In the genomic region with DNA sequence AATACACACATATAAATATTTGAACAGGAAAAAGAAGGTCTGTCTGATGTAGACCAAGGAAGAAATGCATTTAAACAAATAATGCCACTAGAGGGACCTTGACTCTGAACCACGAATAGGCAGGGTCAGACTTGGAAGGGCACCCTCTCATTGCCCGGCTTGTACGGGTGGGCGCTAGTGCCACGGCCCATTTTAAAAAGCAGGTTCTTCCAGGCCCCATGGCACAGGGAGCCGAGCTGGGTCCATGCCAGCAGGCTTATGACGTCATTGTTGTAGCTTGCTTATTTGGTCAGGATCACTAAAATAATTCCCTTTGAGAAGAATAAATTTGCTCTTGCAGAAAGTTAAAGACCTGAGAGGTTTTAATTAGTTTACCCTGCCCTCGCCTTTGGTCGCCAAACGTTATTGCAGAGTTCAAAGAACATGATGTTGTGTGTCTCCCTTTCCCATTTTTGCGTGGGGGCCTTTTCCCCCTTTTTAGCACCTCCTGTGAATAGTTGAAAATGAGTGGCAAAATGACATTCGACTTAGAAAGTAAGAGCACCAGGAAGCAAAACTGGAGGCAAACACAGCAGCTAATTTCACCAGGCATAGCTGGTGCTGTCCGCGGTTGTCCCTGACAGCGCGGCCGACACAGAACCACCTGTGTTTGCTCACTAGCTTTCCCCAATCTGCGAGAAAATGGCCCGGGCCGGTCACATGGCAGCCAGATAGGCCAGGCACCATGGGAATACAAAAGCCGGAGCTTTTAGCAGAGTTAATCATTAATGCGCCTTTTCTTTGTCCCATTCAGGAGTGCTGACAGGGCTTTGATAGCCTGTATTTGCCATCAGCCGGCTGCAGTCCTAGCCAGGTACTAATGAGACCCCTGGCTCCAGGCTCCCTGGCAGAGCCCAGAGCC, we compare ENCODE assay signal across 11 cellular contexts.
DNase-seq lines count a peak whose midpoint lies in the region; ATAC-seq and TF ChIP-seq lines count a peak whose summit lies in the region.
"Had no signal": no experiment of that assay in that cellular context is flagged by ENCODE, and none has a peak within 500 bp of the region (broad histone marks: within the 10 kb centered on the region; RNA-seq: fewer than 3 reads in every experiment).

No MANE protein-coding gene starts in this region.

- H3K36me3 ChIP-seq in liver (ENCODE audit: control insufficient read depth in 4 of 4, insufficient read depth in 3 of 4, low read depth in 1 of 4, low read length in 3 of 4) = no peaks in the 10 kb centered on the region

- ATAC-seq in HG03196 (IDR thresholded peaks at IDR 0.05; ENCODE audit: unreplicated experiment) = no peak
- ATAC-seq in activated CD8-positive, alpha-beta memory T cell treated with anti-CD3 and anti-CD28 coated beads, Interleukin-2, amount 10 ng/mL, durations not matched to agents 7 days and 5 days = no peak
- ATAC-seq: natural killer cell treated with Interleukin-12 subunit alpha and Interleukin-12 subunit beta and Interleukin-15 and Interleukin-18, amount 100 ng/mL, for 72 hours had no signal

- H3K27ac ChIP-seq in liver (ENCODE audit: low read depth in 1 of 2, low read length in 2 of 2) = peak overlapping the region; percentile 90 to 97

- H3K27me3 Mint-ChIP-seq in activated CD8-positive, alpha-beta memory T cell treated with anti-CD3 and anti-CD28 coated beads, Interleukin-2, amount 10 ng/mL, durations not matched to agents 7 days and 5 days = no peaks in the 10 kb centered on the region
- H3K27me3 Mint-ChIP-seq: activated naive CD8-positive, alpha-beta T cell; CD4-positive, CD25-positive, alpha-beta regulatory T cell; natural killer cell treated with Interleukin-12 subunit alpha and Interleukin-12 subunit beta and Interleukin-15 and Interleukin-18, amount 100 ng/mL, for 72 hours had no signal

- CTCF ChIA-PET in activated CD8-positive, alpha-beta memory T cell treated with anti-CD3 and anti-CD28 coated beads, Interleukin-2, amount 10 ng/mL, durations not matched to agents 7 days and 5 days (lab: Charles Lee) = no interaction called here

- H3K27ac Mint-ChIP-seq in activated CD8-positive, alpha-beta memory T cell treated with anti-CD3 and anti-CD28 coated beads, Interleukin-2, amount 10 ng/mL, durations not matched to agents 7 days and 5 days = no peak overlapping the region
- H3K27ac Mint-ChIP-seq: activated naive CD8-positive, alpha-beta T cell; CD4-positive, CD25-positive, alpha-beta regulatory T cell; natural killer cell treated with Interleukin-12 subunit alpha and Interleukin-12 subunit beta and Interleukin-15 and Interleukin-18, amount 100 ng/mL, for 72 hours had no signal

- WGBS in liver = 25% methylated on average over 23 of the region's 23 CpGs

- H3K9ac ChIP-seq in liver (ENCODE audit: low read depth in 1 of 2, low read length in 2 of 2) = peak overlapping the region in 1 of 2 donors; percentile 76

- peaks cover 2% of the 10 kb centered on the region for H3K9me3 Mint-ChIP-seq in activated CD8-positive, alpha-beta memory T cell treated with anti-CD3 and anti-CD28 coated beads, Interleukin-2, amount 10 ng/mL, durations not matched to agents 7 days and 5 days (ENCODE audit: low read depth)

- DNase-seq in DMS153 (lab: John Stamatoyannopoulos, UW) (peak; percentile 96), NCI-H1436 (lab: John Stamatoyannopoulos, UW) (peak; percentile 63), SW480 (ENCODE audit: low spot score) (peak; percentile 96), pons (ENCODE audit: low spot score) (no peak)
- DNase-seq in activated CD8-positive, alpha-beta memory T cell treated with anti-CD3 and anti-CD28 coated beads, Interleukin-2, amount 10 ng/mL, durations not matched to agents 7 days and 5 days = no peak
- DNase-seq in activated CD4-positive, alpha-beta T cell treated with anti-CD3 and anti-CD28 coated beads for 1 hour = no peak
- DNase-seq: CD4-positive, CD25-positive, alpha-beta regulatory T cell had no signal

- peak; percentile 23 for TF ChIP-seq CTCF in liver (IDR thresholded peaks at IDR 0.05; ENCODE audit: low read depth, low read length, missing input control)

- H3K27me3 ChIP-seq in liver (ENCODE audit: control insufficient read depth in 4 of 4, insufficient read depth in 4 of 4, low read length in 3 of 4) = no peaks in the 10 kb centered on the region

- H3K36me3 Mint-ChIP-seq in activated CD8-positive, alpha-beta memory T cell treated with anti-CD3 and anti-CD28 coated beads, Interleukin-2, amount 10 ng/mL, durations not matched to agents 7 days and 5 days = no peaks in the 10 kb centered on the region
- H3K36me3 Mint-ChIP-seq: activated naive CD8-positive, alpha-beta T cell; CD4-positive, CD25-positive, alpha-beta regulatory T cell; natural killer cell treated with Interleukin-12 subunit alpha and Interleukin-12 subunit beta and Interleukin-15 and Interleukin-18, amount 100 ng/mL, for 72 hours had no signal

- peak; percentile 55 to 60 for TF ChIP-seq RAD21 in liver (IDR thresholded peaks at IDR 0.05)

- peak overlapping the region in 2 of 3 donors; percentile 21 for H3K4me3 ChIP-seq in liver (ENCODE audit: low read depth in 1 of 3, low read length in 3 of 3)

- no peak overlapping the region for H3K4me3 Mint-ChIP-seq in activated CD8-positive, alpha-beta memory T cell treated with anti-CD3 and anti-CD28 coated beads, Interleukin-2, amount 10 ng/mL, durations not matched to agents 7 days and 5 days
- H3K4me3 Mint-ChIP-seq: activated naive CD8-positive, alpha-beta T cell; CD4-positive, CD25-positive, alpha-beta regulatory T cell; natural killer cell treated with Interleukin-12 subunit alpha and Interleukin-12 subunit beta and Interleukin-15 and Interleukin-18, amount 100 ng/mL, for 72 hours had no signal

- H3K4me1 ChIP-seq in liver (ENCODE audit: control insufficient read depth in 4 of 4, insufficient read depth in 4 of 4, low read length in 3 of 4) = peaks cover 5 to 40% (median 27%) of the 10 kb centered on the region in 4 donors

- H3K4me1 Mint-ChIP-seq in activated CD8-positive, alpha-beta memory T cell treated with anti-CD3 and anti-CD28 coated beads, Interleukin-2, amount 10 ng/mL, durations not matched to agents 7 days and 5 days = no peaks in the 10 kb centered on the region
- H3K4me1 Mint-ChIP-seq: CD4-positive, CD25-positive, alpha-beta regulatory T cell had no signal

- H3K9me3 ChIP-seq in liver (ENCODE audit: control insufficient read depth in 4 of 4, low read length in 3 of 4) = no peaks in the 10 kb centered on the region

TF ChIP-seq in liver, 16 proteins besides CTCF, POLR2A, EP300 and RAD21 (continues in another document):
- TF ChIP-seq GABPA (IDR thresholded peaks at IDR 0.05 in 1 of 2, conservative IDR thresholded peaks at IDR 0.05 in 1 of 2) = no peak
- peak; percentile 96 for TF ChIP-seq YY1 (IDR thresholded peaks at IDR 0.05)
- no peak for TF ChIP-seq HNF4G (IDR thresholded peaks at IDR 0.05)
- TF ChIP-seq NR2F2 (IDR thresholded peaks at IDR 0.05) = no peak
- TF ChIP-seq, protein P1, sequence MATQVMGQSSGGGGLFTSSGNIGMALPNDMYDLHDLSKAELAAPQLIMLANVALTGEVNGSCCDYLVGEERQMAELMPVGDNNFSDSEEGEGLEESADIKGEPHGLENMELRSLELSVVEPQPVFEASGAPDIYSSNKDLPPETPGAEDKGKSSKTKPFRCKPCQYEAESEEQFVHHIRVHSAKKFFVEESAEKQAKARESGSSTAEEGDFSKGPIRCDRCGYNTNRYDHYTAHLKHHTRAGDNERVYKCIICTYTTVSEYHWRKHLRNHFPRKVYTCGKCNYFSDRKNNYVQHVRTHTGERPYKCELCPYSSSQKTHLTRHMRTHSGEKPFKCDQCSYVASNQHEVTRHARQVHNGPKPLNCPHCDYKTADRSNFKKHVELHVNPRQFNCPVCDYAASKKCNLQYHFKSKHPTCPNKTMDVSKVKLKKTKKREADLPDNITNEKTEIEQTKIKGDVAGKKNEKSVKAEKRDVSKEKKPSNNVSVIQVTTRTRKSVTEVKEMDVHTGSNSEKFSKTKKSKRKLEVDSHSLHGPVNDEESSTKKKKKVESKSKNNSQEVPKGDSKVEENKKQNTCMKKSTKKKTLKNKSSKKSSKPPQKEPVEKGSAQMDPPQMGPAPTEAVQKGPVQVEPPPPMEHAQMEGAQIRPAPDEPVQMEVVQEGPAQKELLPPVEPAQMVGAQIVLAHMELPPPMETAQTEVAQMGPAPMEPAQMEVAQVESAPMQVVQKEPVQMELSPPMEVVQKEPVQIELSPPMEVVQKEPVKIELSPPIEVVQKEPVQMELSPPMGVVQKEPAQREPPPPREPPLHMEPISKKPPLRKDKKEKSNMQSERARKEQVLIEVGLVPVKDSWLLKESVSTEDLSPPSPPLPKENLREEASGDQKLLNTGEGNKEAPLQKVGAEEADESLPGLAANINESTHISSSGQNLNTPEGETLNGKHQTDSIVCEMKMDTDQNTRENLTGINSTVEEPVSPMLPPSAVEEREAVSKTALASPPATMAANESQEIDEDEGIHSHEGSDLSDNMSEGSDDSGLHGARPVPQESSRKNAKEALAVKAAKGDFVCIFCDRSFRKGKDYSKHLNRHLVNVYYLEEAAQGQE (IDR thresholded peaks at IDR 0.05) = peak; percentile 90
- TF ChIP-seq, protein P2, sequence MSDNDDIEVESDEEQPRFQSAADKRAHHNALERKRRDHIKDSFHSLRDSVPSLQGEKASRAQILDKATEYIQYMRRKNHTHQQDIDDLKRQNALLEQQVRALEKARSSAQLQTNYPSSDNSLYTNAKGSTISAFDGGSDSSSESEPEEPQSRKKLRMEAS (IDR thresholded peaks at IDR 0.05) = peak; percentile 74
- TF ChIP-seq, protein P3, sequence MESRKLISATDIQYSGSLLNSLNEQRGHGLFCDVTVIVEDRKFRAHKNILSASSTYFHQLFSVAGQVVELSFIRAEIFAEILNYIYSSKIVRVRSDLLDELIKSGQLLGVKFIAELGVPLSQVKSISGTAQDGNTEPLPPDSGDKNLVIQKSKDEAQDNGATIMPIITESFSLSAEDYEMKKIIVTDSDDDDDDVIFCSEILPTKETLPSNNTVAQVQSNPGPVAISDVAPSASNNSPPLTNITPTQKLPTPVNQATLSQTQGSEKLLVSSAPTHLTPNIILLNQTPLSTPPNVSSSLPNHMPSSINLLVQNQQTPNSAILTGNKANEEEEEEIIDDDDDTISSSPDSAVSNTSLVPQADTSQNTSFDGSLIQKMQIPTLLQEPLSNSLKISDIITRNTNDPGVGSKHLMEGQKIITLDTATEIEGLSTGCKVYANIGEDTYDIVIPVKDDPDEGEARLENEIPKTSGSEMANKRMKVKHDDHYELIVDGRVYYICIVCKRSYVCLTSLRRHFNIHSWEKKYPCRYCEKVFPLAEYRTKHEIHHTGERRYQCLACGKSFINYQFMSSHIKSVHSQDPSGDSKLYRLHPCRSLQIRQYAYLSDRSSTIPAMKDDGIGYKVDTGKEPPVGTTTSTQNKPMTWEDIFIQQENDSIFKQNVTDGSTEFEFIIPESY (IDR thresholded peaks at IDR 0.05) = peak; percentile 75
- peak; percentile 27 to 60 for TF ChIP-seq HNF4A (conservative IDR thresholded peaks at IDR 0.05)
- TF ChIP-seq EGR1 (IDR thresholded peaks at IDR 0.05; ENCODE audit: low read depth in 2 of 2) = no peak
- TF ChIP-seq SP1 (IDR thresholded peaks at IDR 0.05) = peak; percentile 65
- peak; percentile 30 for TF ChIP-seq FOXA1 (IDR thresholded peaks at IDR 0.05)
- TF ChIP-seq TAF1 (conservative IDR thresholded peaks at IDR 0.05) = no peak
- TF ChIP-seq RXRA (IDR thresholded peaks at IDR 0.05) = peak; percentile 10 to 75

Comparison
In these comparisons a context has a peak if more than half of its experiments do, and no peak if none do; other contexts are left out.
1. DNase-seq: peak in DMS153 (single experiment), NCI-H1436 (single experiment) and SW480 (single experiment); none in activated CD8-positive, alpha-beta memory T cell treated with anti-CD3 and anti-CD28 coated beads, Interleukin-2, amount 10 ng/mL, durations not matched to agents 7 days and 5 days (single experiment), activated CD4-positive, alpha-beta T cell treated with anti-CD3 and anti-CD28 coated beads for 1 hour (single experiment) and pons (single experiment).